13 cellular contexts compared by ENCODE assay signal in genomic region chr6:130178692-130179091, GRCh38. TPM values are rescaled to one million over a fixed set of nuclear protein-coding genes. Genes with fewer than 3 reads are reported as not detected.
A peak's percentile ranks its signal among the peaks of the same experiment; 100 is the strongest.
DNase-seq lines count a peak whose midpoint lies in the region; ATAC-seq and TF ChIP-seq lines count a peak whose summit lies in the region.
"Had no signal": no experiment of that assay in that cellular context is flagged by ENCODE, and none has a peak within 500 bp of the region (broad histone marks: within the 10 kb centered on the region; RNA-seq: fewer than 3 reads in every experiment).

No MANE protein-coding gene starts in this region.

- H3K36me3 ChIP-seq in GM23248 (ENCODE audit: low read depth): no peaks in the 10 kb centered on the region

- in situ Hi-C loops in GM23248 (cut with MboI): no loop called here

- CTCF ChIA-PET in RWPE1 (lab: Yijun Ruan, JAX): no interaction called here

- no peak overlapping the region for H3K9ac ChIP-seq in GM23248

- TF ChIP-seq CTCF in RWPE1 (conservative IDR thresholded peaks at IDR 0.05; ENCODE audit: low read depth) (no peak), retinal pigment epithelial cell (conservative IDR thresholded peaks at IDR 0.05; ENCODE audit: low read depth, low read length) (no peak)

- no peak overlapping the region for H3K4me2 ChIP-seq in GM23248 (ENCODE audit: unreplicated experiment)

- peak; percentile 87 for DNase-seq in GM23248
- DNase-seq in RWPE1 (ENCODE audit: low spot score): peak; percentile 87
- DNase-seq in fibroblast of peridontal ligament (ENCODE audit: extremely low read depth): peak; percentile 77
- DNase-seq in retinal pigment epithelial cell (ENCODE audit: low read depth): peak; percentile 73
- no peak for DNase-seq in globus pallidus (ENCODE audit: low spot score)
- DNase-seq in NOMO-1 treated with dmso at 0.1 percent for 144 hours (lab: John Stamatoyannopoulos, UW; ENCODE audit: unreplicated experiment): no peak
- DNase-seq: activated CD4-positive, alpha-beta memory T cell treated with anti-CD3 and anti-CD28 coated beads for 36 hours; amygdala; naive B cell had no signal

- 88 to 92% methylated on average over 1 of the region's 1 CpG for WGBS in GM23248 (ENCODE audit: low coverage in 1 of 2, low lambda C conversion rate in 2 of 2, missing lambda C conversion rate in 2 of 2), 2 experiments

- peaks cover 7% of the 10 kb centered on the region for H3F3A ChIP-seq in GM23248 (ENCODE audit: insufficient read depth)

- H3K4me3 ChIP-seq in GM23248: no peak overlapping the region
- no peak overlapping the region for H3K4me3 ChIP-seq in retinal pigment epithelial cell (ENCODE audit: low read length)
- H3K4me3 ChIP-seq: SK-N-MC had no signal

- H3K27me3 ChIP-seq in GM23248 (replicated peaks; ENCODE audit: insufficient read depth): no peaks in the 10 kb centered on the region

- ATAC-seq in HG03378 (IDR thresholded peaks at IDR 0.05; ENCODE audit: unreplicated experiment) (no peak), GM21786 (IDR thresholded peaks at IDR 0.05; ENCODE audit: unreplicated experiment) (no peak)

- H4K20me1 ChIP-seq in GM23248 (ENCODE audit: insufficient read depth): no peaks in the 10 kb centered on the region

- H2AFZ ChIP-seq in GM23248: no peak overlapping the region

- no peaks in the 10 kb centered on the region for H3K9me3 ChIP-seq in GM23248 (ENCODE audit: low read depth)

- no peaks in the 10 kb centered on the region for H3K9me2 ChIP-seq in GM23248 (ENCODE audit: insufficient read depth)

- POLR2A ChIA-PET in RWPE1 (lab: Yijun Ruan, JAX; ENCODE audit: low non-redundant PET): no interaction called here

- H3K27ac ChIP-seq in GM23248: no peak overlapping the region
- H3K27ac ChIP-seq in RWPE1: no peak overlapping the region
- H3K27ac ChIP-seq: HL-60, SK-N-MC had no signal

- peaks cover 7% of the 10 kb centered on the region for H3K4me1 ChIP-seq in GM23248 (ENCODE audit: insufficient read depth)

- no peaks in the 10 kb centered on the region for H3K79me2 ChIP-seq in GM23248 (ENCODE audit: insufficient read depth)

RNA-seq across cellular contexts. Expression of gene SAMD3, which starts 44.1 kb away (rescaled TPM):
- 0.32 and 11.3 TPM in 2 replicates for total RNA-seq in GM23248 (2014; rRNA removed; shearing (Covaris generic))
- 0.73 and 1.2 TPM in 2 replicates for polyA plus RNA-seq in GM23248 (2016; fragmentation: Nextera tagmentation; extraction: Ambion mirVana)

Comparison
In these comparisons a context has a peak if more than half of its experiments do, and no peak if none do; other contexts are left out.
1. DNase-seq: peak in GM23248 (single experiment), RWPE1 (single experiment), fibroblast of peridontal ligament (single experiment) and retinal pigment epithelial cell (single experiment); none in globus pallidus (single experiment) and NOMO-1 treated with dmso at 0.1 percent for 144 hours (single experiment).